ENCODE assay signal across 10 cellular contexts in the genomic region with DNA sequence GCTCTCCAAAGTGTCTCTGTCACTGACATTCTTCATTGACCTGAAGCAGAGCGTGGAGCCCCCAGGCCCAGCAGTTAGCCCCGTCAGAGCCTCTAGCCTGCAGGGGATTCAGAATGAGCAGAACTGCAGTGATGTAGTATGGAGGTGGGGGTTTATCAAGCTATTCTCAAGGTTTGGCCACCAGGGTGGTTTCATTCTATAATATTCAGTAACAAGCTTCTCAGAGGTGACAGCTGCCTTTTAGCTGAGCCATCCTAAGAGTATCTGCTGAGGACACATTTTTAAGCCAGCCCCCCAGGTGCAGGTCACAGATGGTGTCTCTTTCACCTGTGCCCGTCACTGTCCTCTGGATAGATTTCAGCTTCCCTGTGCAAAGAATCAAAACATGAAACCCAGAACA. TPM values are rescaled to one million over a fixed set of nuclear protein-coding genes. Genes with fewer than 3 reads are reported as not detected.
DNase-seq lines count a peak whose midpoint lies in the region; ATAC-seq, FAIRE-seq and TF ChIP-seq lines count a peak whose summit lies in the region.
"Had no signal": no experiment of that assay in that cellular context is flagged by ENCODE, and none has a peak within 500 bp of the region (broad histone marks: within the 10 kb centered on the region; RNA-seq: fewer than 3 reads in every experiment).

No MANE protein-coding gene starts in this region.

- H3K4me1 Mint-ChIP-seq in T-helper 1 cell treated with Interleukin-12 subunit alpha and Interleukin-12 subunit beta and Interleukin-4 antibody, amounts not matched to agents 30 μg/mL and 1 μg/mL, for 36 hours (ENCODE audit: low read depth): peaks cover 79% of the 10 kb centered on the region
- peaks cover 88% of the 10 kb centered on the region for H3K4me1 Mint-ChIP-seq in activated T-helper 1 cell treated with anti-CD3 and anti-CD28 coated beads, Interleukin-12 subunit alpha, Interleukin-12 subunit beta, Interleukin-2, Interleukin-4 antibody, amounts not matched to agents 30 ng/mL and 10 ng/mL and 1 ng/mL, durations not matched to agents 14 hours and 24 hours and 36 hours (ENCODE audit: low read depth)

- intact Hi-C loops in activated T-helper 1 cell treated with anti-CD3 and anti-CD28 coated beads, Interleukin-12 subunit alpha, Interleukin-12 subunit beta, Interleukin-2, Interleukin-4 antibody, amounts not matched to agents 30 ng/mL and 10 ng/mL and 1 ng/mL, durations not matched to agents 14 hours and 24 hours and 36 hours (cut with micrococcal nuclease): no loop called here

- H3K27me3 Mint-ChIP-seq in T-helper 1 cell treated with Interleukin-12 subunit alpha and Interleukin-12 subunit beta and Interleukin-4 antibody, amounts not matched to agents 30 μg/mL and 1 μg/mL, for 36 hours (ENCODE audit: low read depth): no peaks in the 10 kb centered on the region
- no peaks in the 10 kb centered on the region for H3K27me3 Mint-ChIP-seq in activated T-helper 1 cell treated with anti-CD3 and anti-CD28 coated beads, Interleukin-12 subunit alpha, Interleukin-12 subunit beta, Interleukin-2, Interleukin-4 antibody, amounts not matched to agents 30 ng/mL and 10 ng/mL and 1 ng/mL, durations not matched to agents 14 hours and 24 hours and 36 hours (ENCODE audit: insufficient read depth)

- WGBS in small intestine, 3 donors: 80 to 95% (median 89%) methylated on average over 3 of the region's 3 CpGs

- peaks cover 0 to 16% of the 10 kb centered on the region in 2 donors for H3K4me1 ChIP-seq in small intestine (ENCODE audit: control insufficient read depth in 2 of 2, insufficient read depth in 1 of 2, low read depth in 1 of 2, low read length in 1 of 2)

- peak overlapping the region; percentile 25 to 87 for H3K27ac ChIP-seq in small intestine (ENCODE audit: low read depth in 1 of 2, low read length in 1 of 2)

- FAIRE-seq in small intestine (lab: Jason Lieb, UNC): no peak
- FAIRE-seq in D721Med (lab: Jason Lieb, UNC): no peak

- H3K27me3 ChIP-seq in small intestine (ENCODE audit: control insufficient read depth in 2 of 2, insufficient read depth in 2 of 2, low read length in 2 of 2): no peaks in the 10 kb centered on the region
- H3K27me3 ChIP-seq: heart left ventricle had no signal

- peak overlapping the region; percentile 87 for H3K27ac Mint-ChIP-seq in T-helper 1 cell treated with Interleukin-12 subunit alpha and Interleukin-12 subunit beta and Interleukin-4 antibody, amounts not matched to agents 30 μg/mL and 1 μg/mL, for 36 hours
- peak overlapping the region; percentile 82 for H3K27ac Mint-ChIP-seq in activated T-helper 1 cell treated with anti-CD3 and anti-CD28 coated beads, Interleukin-12 subunit alpha, Interleukin-12 subunit beta, Interleukin-2, Interleukin-4 antibody, amounts not matched to agents 30 ng/mL and 10 ng/mL and 1 ng/mL, durations not matched to agents 14 hours and 24 hours and 36 hours

- ATAC-seq in HG02981 (IDR thresholded peaks at IDR 0.05; ENCODE audit: unreplicated experiment) (peak; percentile 43), GM19455 (IDR thresholded peaks at IDR 0.05; ENCODE audit: unreplicated experiment) (no peak)
- ATAC-seq: heart left ventricle had no signal

- no peak for TF ChIP-seq CTCF in D721Med (IDR thresholded peaks at IDR 0.05; ENCODE audit: insufficient read depth, missing control alignments)

- H3K4me3 Mint-ChIP-seq in T-helper 1 cell treated with Interleukin-12 subunit alpha and Interleukin-12 subunit beta and Interleukin-4 antibody, amounts not matched to agents 30 μg/mL and 1 μg/mL, for 36 hours: no peak overlapping the region
- H3K4me3 Mint-ChIP-seq in activated T-helper 1 cell treated with anti-CD3 and anti-CD28 coated beads, Interleukin-12 subunit alpha, Interleukin-12 subunit beta, Interleukin-2, Interleukin-4 antibody, amounts not matched to agents 30 ng/mL and 10 ng/mL and 1 ng/mL, durations not matched to agents 14 hours and 24 hours and 36 hours: peak overlapping the region; percentile 17

- H3K36me3 Mint-ChIP-seq in T-helper 1 cell treated with Interleukin-12 subunit alpha and Interleukin-12 subunit beta and Interleukin-4 antibody, amounts not matched to agents 30 μg/mL and 1 μg/mL, for 36 hours (ENCODE audit: low read depth): peaks cover 22% of the 10 kb centered on the region
- H3K36me3 Mint-ChIP-seq in activated T-helper 1 cell treated with anti-CD3 and anti-CD28 coated beads, Interleukin-12 subunit alpha, Interleukin-12 subunit beta, Interleukin-2, Interleukin-4 antibody, amounts not matched to agents 30 ng/mL and 10 ng/mL and 1 ng/mL, durations not matched to agents 14 hours and 24 hours and 36 hours (ENCODE audit: low read depth): peaks cover 8% of the 10 kb centered on the region

- no peaks in the 10 kb centered on the region for H3K36me3 ChIP-seq in small intestine (ENCODE audit: control insufficient read depth in 2 of 2, insufficient read depth in 2 of 2, low read length in 2 of 2)
- H3K36me3 ChIP-seq: heart left ventricle had no signal

- DNase-seq in T-helper 1 cell (no peak), small intestine (no peak), RKO (ENCODE audit: low spot score) (no peak), D721Med (ENCODE audit: insufficient read length, low spot score) (no peak)
- DNase-seq in activated T-helper 1 cell treated with anti-CD3 and anti-CD28 coated beads, Interleukin-12 subunit alpha, Interleukin-12 subunit beta, Interleukin-2, Interleukin-4 antibody, amounts not matched to agents 30 ng/mL and 10 ng/mL and 1 ng/mL, durations not matched to agents 14 hours and 24 hours and 36 hours (ENCODE audit: low spot score): no peak
- DNase-seq: 8988T, heart left ventricle had no signal

- H3K4me3 ChIP-seq in small intestine (ENCODE audit: low read depth in 1 of 2, low read length in 2 of 2): no peak overlapping the region
- H3K4me3 ChIP-seq: heart left ventricle had no signal

- H3K9me3 ChIP-seq in small intestine (ENCODE audit: control insufficient read depth, low read depth): no peaks in the 10 kb centered on the region

- H3K9me3 Mint-ChIP-seq in T-helper 1 cell treated with Interleukin-12 subunit alpha and Interleukin-12 subunit beta and Interleukin-4 antibody, amounts not matched to agents 30 μg/mL and 1 μg/mL, for 36 hours: peaks cover 3% of the 10 kb centered on the region
- H3K9me3 Mint-ChIP-seq in activated T-helper 1 cell treated with anti-CD3 and anti-CD28 coated beads, Interleukin-12 subunit alpha, Interleukin-12 subunit beta, Interleukin-2, Interleukin-4 antibody, amounts not matched to agents 30 ng/mL and 10 ng/mL and 1 ng/mL, durations not matched to agents 14 hours and 24 hours and 36 hours: peaks cover 7% of the 10 kb centered on the region

RNA-seq across cellular contexts. Expression of gene CMTM7, which starts 31.9 kb away (rescaled TPM):
- 50.6 and 59.7 TPM in 2 replicates for total RNA-seq in activated T-helper 1 cell treated with anti-CD3 and anti-CD28 coated beads, Interleukin-12 subunit alpha, Interleukin-12 subunit beta, Interleukin-2, Interleukin-4 antibody, amounts not matched to agents 30 ng/mL and 10 ng/mL and 1 ng/mL, durations not matched to agents 14 hours and 24 hours and 36 hours
- polyA plus RNA-seq in small intestine: 1 to 10 TPM; 2.0 to 5.6 (median 3.5) TPM
